In the genomic region with DNA sequence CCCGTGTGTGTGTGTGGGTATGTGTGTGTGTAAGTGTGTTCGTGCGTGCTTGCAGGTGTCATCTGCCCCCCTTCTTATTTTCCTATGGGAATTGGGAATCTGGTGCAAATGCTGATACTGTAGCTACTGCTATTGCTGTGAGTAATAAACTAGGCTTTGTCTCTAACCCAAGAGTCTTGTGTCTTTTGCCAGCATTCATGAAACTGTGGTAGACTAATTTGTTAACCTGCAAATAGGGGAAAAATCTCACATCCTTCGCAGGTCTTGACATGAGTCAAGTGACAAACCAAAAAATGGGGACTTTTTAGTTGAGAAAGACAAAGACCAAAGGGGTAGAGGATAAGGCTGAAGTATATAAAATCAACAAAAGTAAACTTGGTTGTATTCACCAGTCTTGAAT, we compare ENCODE assay signal across 9 cellular contexts. TPM values are rescaled to one million over a fixed set of nuclear protein-coding genes. Genes with fewer than 3 reads are reported as not detected.
DNase-seq lines count a peak whose midpoint lies in the region; ATAC-seq and TF ChIP-seq lines count a peak whose summit lies in the region.
"Had no signal": no experiment of that assay in that cellular context is flagged by ENCODE, and none has a peak within 500 bp of the region (broad histone marks: within the 10 kb centered on the region; RNA-seq: fewer than 3 reads in every experiment).

No MANE protein-coding gene starts in this region.

- H3K4me2 ChIP-seq in parathyroid adenoma (ENCODE audit: low read length): no peak overlapping the region

- H3K36me3 ChIP-seq in parathyroid adenoma (ENCODE audit: control insufficient read depth, insufficient read depth, low read length) (no peaks in the 10 kb centered on the region), heart left ventricle (no peaks in the 10 kb centered on the region)

- WGBS in heart left ventricle, 4 donors: 90 to 97% (median 95%) methylated on average over 4 of the region's 4 CpGs

- no peaks in the 10 kb centered on the region for H3K27me3 ChIP-seq in parathyroid adenoma (ENCODE audit: control insufficient read depth, insufficient read depth, low read length)
- no peaks in the 10 kb centered on the region for H3K27me3 ChIP-seq in heart left ventricle

- H3K4me1 ChIP-seq in parathyroid adenoma (peaks cover 67% of the 10 kb centered on the region), heart left ventricle (peaks cover 6 to 41% (median 24%) of the 10 kb centered on the region in 12 donors)

- H2AFZ ChIP-seq in parathyroid adenoma: peak overlapping the region; percentile 2

- no peak for DNase-seq in heart left ventricle
- DNase-seq in COLO829 (ENCODE audit: low spot score): no peak
- DNase-seq in GF-D8 (lab: John Stamatoyannopoulos, UW): no peak
- no peak for DNase-seq in foreskin fibroblast

- H3K79me2 ChIP-seq in parathyroid adenoma: peaks cover 3% of the 10 kb centered on the region

- TF ChIP-seq CTCF in parathyroid adenoma (IDR thresholded peaks at IDR 0.05) (no peak), heart left ventricle (IDR thresholded peaks at IDR 0.05) (no peak), foreskin fibroblast (IDR thresholded peaks at IDR 0.05; ENCODE audit: low read depth, low read length) (no peak)

- H3K9ac ChIP-seq in parathyroid adenoma: no peak overlapping the region

- H3K27ac ChIP-seq in parathyroid adenoma: peak overlapping the region; percentile 91
- H3K27ac ChIP-seq in heart left ventricle: no peak overlapping the region

- no peaks in the 10 kb centered on the region for H3K9me3 ChIP-seq in parathyroid adenoma (ENCODE audit: control insufficient read depth, low read length)
- H3K9me3 ChIP-seq in heart left ventricle: no peaks in the 10 kb centered on the region

- intact Hi-C loops in heart left ventricle (cut with DNase I): no loop called here

- H3K4me3 ChIP-seq in parathyroid adenoma (ENCODE audit: low read depth, low read length) (no peak overlapping the region), heart left ventricle (no peak overlapping the region), foreskin fibroblast (ENCODE audit: low read depth in 1 of 2, low read length in 2 of 2) (no peak overlapping the region)
- H3K4me3 ChIP-seq: K562 had no signal

- ATAC-seq in GM18909 (IDR thresholded peaks at IDR 0.05; ENCODE audit: poor library complexity, unreplicated experiment) (peak; percentile 65), HG02623 (IDR thresholded peaks at IDR 0.05; ENCODE audit: unreplicated experiment) (peak; percentile 51), HG03575 (IDR thresholded peaks at IDR 0.05; ENCODE audit: extremely low read depth, insufficient number of reproducible peaks, low FRiP score, unreplicated experiment) (peak; percentile 31), heart left ventricle (no peak)
- ATAC-seq: K562 had no signal

- TF ChIP-seq POLR2A in heart left ventricle (IDR thresholded peaks at IDR 0.05): no peak

RNA-seq across cellular contexts. Expression of a gene that starts 57.9 kb away (rescaled TPM):
- 10 to 100 TPM in 6 of 9 donors, 1 to 10 TPM in 3; 7.9 to 14.1 (median 11.0) TPM for total RNA-seq in heart left ventricle
- polyA plus RNA-seq in heart left ventricle: 10 to 100 TPM; 11.0 to 17.4 TPM

Comparison
In these comparisons a context has a peak if more than half of its experiments do, and no peak if none do; other contexts are left out.
1. ATAC-seq: peak in GM18909 (single experiment), HG02623 (single experiment) and HG03575 (single experiment); none in heart left ventricle (0 of 4).